In the genomic region with DNA sequence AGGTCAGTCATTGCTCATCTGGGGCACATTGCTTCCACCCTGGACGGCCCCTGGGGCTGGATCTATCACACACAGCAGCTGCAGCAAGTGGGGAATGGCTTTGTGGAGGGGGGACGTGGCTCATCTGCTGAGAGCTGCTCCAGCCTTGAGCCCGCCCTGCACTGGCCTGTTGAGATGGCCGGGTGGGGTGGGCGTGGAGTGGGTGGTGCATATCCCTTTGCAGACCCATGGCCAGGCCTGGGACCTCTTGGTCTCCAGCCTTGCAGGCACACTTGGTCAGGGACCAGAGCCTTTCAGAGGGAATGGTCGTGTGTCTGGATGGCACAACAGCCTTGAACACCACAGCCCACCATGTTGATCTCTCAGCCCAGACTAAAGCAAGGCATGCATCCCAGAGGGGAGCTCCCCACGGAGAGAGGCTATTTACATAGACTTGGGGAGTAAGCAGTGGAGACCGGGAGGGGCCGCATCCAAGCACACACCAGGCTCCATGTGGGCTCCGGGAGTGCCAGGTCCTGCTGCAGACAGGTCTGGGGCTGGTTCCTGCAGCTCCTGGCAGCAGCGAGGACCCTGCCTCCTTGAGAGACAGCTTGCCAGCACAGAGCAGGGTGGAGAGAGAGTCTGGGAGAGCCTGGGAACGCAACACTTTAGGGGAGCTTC, we compare ENCODE assay signal across 21 cellular contexts.
"Had no signal": no experiment of that assay in that cellular context is flagged by ENCODE, and none has a peak within 500 bp of the region (broad histone marks: within the 10 kb centered on the region; RNA-seq: fewer than 3 reads in every experiment).

No MANE protein-coding gene starts in this region.

- FAIRE-seq: bronchial epithelial cell, kidney had no signal

- DNase-seq: activated CD4-positive, alpha-beta T cell treated with anti-CD3 and anti-CD28 coated beads, Interleukin-2, amount 50 U/mL, for 1 hour; activated CD8-positive, alpha-beta memory T cell treated with anti-CD3 and anti-CD28 coated beads for 24 hours; activated naive CD4-positive, alpha-beta T cell; aorta; dorsolateral prefrontal cortex; erythroblast; gastrocnemius medialis; kidney; left lung; mammary epithelial cell; mucosa of descending colon; natural killer cell; retina; stimulated activated CD4-positive, alpha-beta T cell treated with anti-CD3 and anti-CD28 coated beads, Interleukin-12 subunit alpha, Interleukin-12 subunit beta, amount 100 ng/mL, for 4 hours; stimulated activated CD4-positive, alpha-beta T cell treated with anti-CD3 and anti-CD28 coated beads, Interleukin-2, amount 100 ng/mL, for 24 hours; stomach; testis had no signal

- H3K9me3 ChIP-seq: gastrocnemius medialis, heart left ventricle, left lung, mucosa of descending colon, stomach, testis had no signal

- H3K27ac Mint-ChIP-seq: activated T-helper 1 cell treated with anti-CD3 and anti-CD28 coated beads, Interleukin-12 subunit alpha, Interleukin-12 subunit beta, Interleukin-2, Interleukin-4 antibody, amounts not matched to agents 30 ng/mL and 10 ng/mL and 1 ng/mL, durations not matched to agents 14 hours and 24 hours and 36 hours; natural killer cell had no signal

- H3K4me3 Mint-ChIP-seq: activated T-helper 1 cell treated with anti-CD3 and anti-CD28 coated beads, Interleukin-12 subunit alpha, Interleukin-12 subunit beta, Interleukin-2, Interleukin-4 antibody, amounts not matched to agents 30 ng/mL and 10 ng/mL and 1 ng/mL, durations not matched to agents 14 hours and 24 hours and 36 hours; natural killer cell had no signal

- H3K4me1 Mint-ChIP-seq: natural killer cell had no signal

- H3K36me3 ChIP-seq: gastrocnemius medialis, left lung had no signal

- ATAC-seq: activated CD4-positive, CD25-positive, alpha-beta regulatory T cell treated with anti-CD3 and anti-CD28 coated beads, Interleukin-2, amount 50 U/mL, for 24 hours; gastrocnemius medialis; heart left ventricle; left lung; mucosa of descending colon; natural killer cell had no signal

- H3K27me3 ChIP-seq: dorsolateral prefrontal cortex, gastrocnemius medialis, heart left ventricle, left lung, stomach, testis had no signal

- H3K9me3 Mint-ChIP-seq: activated T-helper 1 cell treated with anti-CD3 and anti-CD28 coated beads, Interleukin-12 subunit alpha, Interleukin-12 subunit beta, Interleukin-2, Interleukin-4 antibody, amounts not matched to agents 30 ng/mL and 10 ng/mL and 1 ng/mL, durations not matched to agents 14 hours and 24 hours and 36 hours; natural killer cell had no signal

- H3K27ac ChIP-seq: gastrocnemius medialis, heart left ventricle, left lung, testis had no signal

- H3K4me3 ChIP-seq: dorsolateral prefrontal cortex, gastrocnemius medialis, heart left ventricle, left lung, mucosa of descending colon, stomach, testis had no signal

- H3K36me3 Mint-ChIP-seq: natural killer cell had no signal
